ENCODE assay signal across 1 cellular context in genomic region chr15:75136118-75136517, GRCh38.
TF ChIP-seq lines count a peak whose summit lies in the region.

No MANE protein-coding gene starts in this region.

TF ChIP-seq in GM12878, 131 proteins besides CTCF, POLR2A, EP300 and RAD21 (continued from another document):
- TF ChIP-seq CEBPZ (IDR thresholded peaks at IDR 0.05; ENCODE audit: low read depth, low read length): no peak
- no peak for TF ChIP-seq ETV6 (conservative IDR thresholded peaks at IDR 0.05 in 1 of 2, IDR thresholded peaks at IDR 0.05 in 1 of 2; ENCODE audit: borderline replicate concordance in 1 of 2, low read depth in 1 of 2)
- TF ChIP-seq, protein P1, sequence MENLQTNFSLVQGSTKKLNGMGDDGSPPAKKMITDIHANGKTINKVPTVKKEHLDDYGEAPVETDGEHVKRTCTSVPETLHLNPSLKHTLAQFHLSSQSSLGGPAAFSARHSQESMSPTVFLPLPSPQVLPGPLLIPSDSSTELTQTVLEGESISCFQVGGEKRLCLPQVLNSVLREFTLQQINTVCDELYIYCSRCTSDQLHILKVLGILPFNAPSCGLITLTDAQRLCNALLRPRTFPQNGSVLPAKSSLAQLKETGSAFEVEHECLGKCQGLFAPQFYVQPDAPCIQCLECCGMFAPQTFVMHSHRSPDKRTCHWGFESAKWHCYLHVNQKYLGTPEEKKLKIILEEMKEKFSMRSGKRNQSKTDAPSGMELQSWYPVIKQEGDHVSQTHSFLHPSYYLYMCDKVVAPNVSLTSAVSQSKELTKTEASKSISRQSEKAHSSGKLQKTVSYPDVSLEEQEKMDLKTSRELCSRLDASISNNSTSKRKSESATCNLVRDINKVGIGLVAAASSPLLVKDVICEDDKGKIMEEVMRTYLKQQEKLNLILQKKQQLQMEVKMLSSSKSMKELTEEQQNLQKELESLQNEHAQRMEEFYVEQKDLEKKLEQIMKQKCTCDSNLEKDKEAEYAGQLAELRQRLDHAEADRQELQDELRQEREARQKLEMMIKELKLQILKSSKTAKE (IDR thresholded peaks at IDR 0.05; ENCODE audit: low read depth, poor library complexity, severe bottlenecking): peak; percentile 23
- TF ChIP-seq ATF7 (IDR thresholded peaks at IDR 0.05; ENCODE audit: low read depth): 0 out of 2 replicates have a peak, but pooled peaks have one; percentile 36
- no peak for TF ChIP-seq NR2C1 (IDR thresholded peaks at IDR 0.05)
- no peak for TF ChIP-seq SIN3A (IDR thresholded peaks at IDR 0.05; ENCODE audit: low read depth, low read length)
- no peak for TF ChIP-seq TBL1XR1 (IDR thresholded peaks at IDR 0.05; ENCODE audit: low read depth, low read length)
- TF ChIP-seq POU2F2 (IDR thresholded peaks at IDR 0.05; ENCODE audit: borderline replicate concordance, low read depth, low read length): no peak
- TF ChIP-seq HDGF (IDR thresholded peaks at IDR 0.05): no peak
- no peak for TF ChIP-seq RFX5 (IDR thresholded peaks at IDR 0.05; ENCODE audit: low read depth, low read length)
- no peak for TF ChIP-seq SREBF1 (IDR thresholded peaks at IDR 0.05; ENCODE audit: low read length)
- TF ChIP-seq LARP7 (IDR thresholded peaks at IDR 0.05): no peak
- TF ChIP-seq ESRRA (IDR thresholded peaks at IDR 0.05; ENCODE audit: low read length): no peak
- TF ChIP-seq, protein P2, sequence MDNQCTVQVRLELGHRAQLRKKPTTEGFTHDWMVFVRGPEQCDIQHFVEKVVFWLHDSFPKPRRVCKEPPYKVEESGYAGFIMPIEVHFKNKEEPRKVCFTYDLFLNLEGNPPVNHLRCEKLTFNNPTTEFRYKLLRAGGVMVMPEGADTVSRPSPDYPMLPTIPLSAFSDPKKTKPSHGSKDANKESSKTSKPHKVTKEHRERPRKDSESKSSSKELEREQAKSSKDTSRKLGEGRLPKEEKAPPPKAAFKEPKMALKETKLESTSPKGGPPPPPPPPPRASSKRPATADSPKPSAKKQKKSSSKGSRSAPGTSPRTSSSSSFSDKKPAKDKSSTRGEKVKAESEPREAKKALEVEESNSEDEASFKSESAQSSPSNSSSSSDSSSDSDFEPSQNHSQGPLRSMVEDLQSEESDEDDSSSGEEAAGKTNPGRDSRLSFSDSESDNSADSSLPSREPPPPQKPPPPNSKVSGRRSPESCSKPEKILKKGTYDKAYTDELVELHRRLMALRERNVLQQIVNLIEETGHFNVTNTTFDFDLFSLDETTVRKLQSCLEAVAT (IDR thresholded peaks at IDR 0.05): no peak
- TF ChIP-seq NR2F1 (conservative IDR thresholded peaks at IDR 0.05): no peak
- TF ChIP-seq, protein P3, sequence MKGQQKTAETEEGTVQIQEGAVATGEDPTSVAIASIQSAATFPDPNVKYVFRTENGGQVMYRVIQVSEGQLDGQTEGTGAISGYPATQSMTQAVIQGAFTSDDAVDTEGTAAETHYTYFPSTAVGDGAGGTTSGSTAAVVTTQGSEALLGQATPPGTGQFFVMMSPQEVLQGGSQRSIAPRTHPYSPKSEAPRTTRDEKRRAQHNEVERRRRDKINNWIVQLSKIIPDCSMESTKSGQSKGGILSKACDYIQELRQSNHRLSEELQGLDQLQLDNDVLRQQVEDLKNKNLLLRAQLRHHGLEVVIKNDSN (IDR thresholded peaks at IDR 0.05; ENCODE audit: borderline replicate concordance, extremely low read length, insufficient read depth, low read depth, low read length): no peak
- no peak for TF ChIP-seq TCF3 (IDR thresholded peaks at IDR 0.05; ENCODE audit: borderline replicate concordance, insufficient read depth, low read depth, low read length)
- TF ChIP-seq, protein P4, sequence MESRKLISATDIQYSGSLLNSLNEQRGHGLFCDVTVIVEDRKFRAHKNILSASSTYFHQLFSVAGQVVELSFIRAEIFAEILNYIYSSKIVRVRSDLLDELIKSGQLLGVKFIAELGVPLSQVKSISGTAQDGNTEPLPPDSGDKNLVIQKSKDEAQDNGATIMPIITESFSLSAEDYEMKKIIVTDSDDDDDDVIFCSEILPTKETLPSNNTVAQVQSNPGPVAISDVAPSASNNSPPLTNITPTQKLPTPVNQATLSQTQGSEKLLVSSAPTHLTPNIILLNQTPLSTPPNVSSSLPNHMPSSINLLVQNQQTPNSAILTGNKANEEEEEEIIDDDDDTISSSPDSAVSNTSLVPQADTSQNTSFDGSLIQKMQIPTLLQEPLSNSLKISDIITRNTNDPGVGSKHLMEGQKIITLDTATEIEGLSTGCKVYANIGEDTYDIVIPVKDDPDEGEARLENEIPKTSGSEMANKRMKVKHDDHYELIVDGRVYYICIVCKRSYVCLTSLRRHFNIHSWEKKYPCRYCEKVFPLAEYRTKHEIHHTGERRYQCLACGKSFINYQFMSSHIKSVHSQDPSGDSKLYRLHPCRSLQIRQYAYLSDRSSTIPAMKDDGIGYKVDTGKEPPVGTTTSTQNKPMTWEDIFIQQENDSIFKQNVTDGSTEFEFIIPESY (IDR thresholded peaks at IDR 0.05): no peak
- TF ChIP-seq WRNIP1 (IDR thresholded peaks at IDR 0.05; ENCODE audit: borderline replicate concordance, low read depth, low read length): no peak
- no peak for TF ChIP-seq RUNX3 (IDR thresholded peaks at IDR 0.05; ENCODE audit: low read length)
- no peak for TF ChIP-seq MXI1 (IDR thresholded peaks at IDR 0.05; ENCODE audit: low read depth, low read length)
- TF ChIP-seq, protein P5, sequence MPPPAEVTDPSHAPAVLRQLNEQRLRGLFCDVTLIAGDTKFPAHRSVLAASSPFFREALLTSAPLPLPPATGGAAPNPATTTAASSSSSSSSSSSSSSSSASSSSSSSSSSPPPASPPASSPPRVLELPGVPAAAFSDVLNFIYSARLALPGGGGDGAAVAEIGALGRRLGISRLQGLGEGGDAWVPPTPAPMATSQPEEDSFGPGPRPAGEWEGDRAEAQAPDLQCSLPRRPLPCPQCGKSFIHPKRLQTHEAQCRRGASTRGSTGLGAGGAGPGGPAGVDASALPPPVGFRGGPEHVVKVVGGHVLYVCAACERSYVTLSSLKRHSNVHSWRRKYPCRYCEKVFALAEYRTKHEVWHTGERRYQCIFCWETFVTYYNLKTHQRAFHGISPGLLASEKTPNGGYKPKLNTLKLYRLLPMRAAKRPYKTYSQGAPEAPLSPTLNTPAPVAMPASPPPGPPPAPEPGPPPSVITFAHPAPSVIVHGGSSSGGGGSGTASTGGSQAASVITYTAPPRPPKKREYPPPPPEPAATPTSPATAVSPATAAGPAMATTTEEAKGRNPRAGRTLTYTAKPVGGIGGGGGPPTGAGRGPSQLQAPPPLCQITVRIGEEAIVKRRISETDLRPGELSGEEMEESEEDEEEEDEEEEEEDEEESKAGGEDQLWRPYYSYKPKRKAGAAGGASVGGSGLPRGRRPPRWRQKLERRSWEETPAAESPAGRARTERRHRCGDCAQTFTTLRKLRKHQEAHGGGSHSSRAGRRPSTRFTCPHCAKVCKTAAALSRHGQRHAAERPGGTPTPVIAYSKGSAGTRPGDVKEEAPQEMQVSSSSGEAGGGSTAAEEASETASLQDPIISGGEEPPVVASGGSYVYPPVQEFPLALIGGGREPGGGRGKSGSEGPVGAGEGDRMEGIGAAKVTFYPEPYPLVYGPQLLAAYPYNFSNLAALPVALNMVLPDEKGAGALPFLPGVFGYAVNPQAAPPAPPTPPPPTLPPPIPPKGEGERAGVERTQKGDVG (CRISPR knock-in tag; IDR thresholded peaks at IDR 0.05): no peak
- TF ChIP-seq JUNB (IDR thresholded peaks at IDR 0.05): no peak
- no peak for TF ChIP-seq MYC (IDR thresholded peaks at IDR 0.05; ENCODE audit: insufficient read depth, insufficient read length, insufficient replicate concordance, low read length, severe bottlenecking)
- TF ChIP-seq STAT1 (conservative IDR thresholded peaks at IDR 0.05): no peak
- no peak for TF ChIP-seq RAD51 (IDR thresholded peaks at IDR 0.05)
- TF ChIP-seq SMAD5 (IDR thresholded peaks at IDR 0.05; ENCODE audit: low read depth): no peak
- peak; percentile 30; the same call in 1 of the 2 replicates for TF ChIP-seq IKZF1 (conservative IDR thresholded peaks at IDR 0.05)
- no peak for TF ChIP-seq PBX3 (IDR thresholded peaks at IDR 0.05; ENCODE audit: insufficient replicate concordance, low read depth, low read length)
- no peak for TF ChIP-seq ATF2 (IDR thresholded peaks at IDR 0.05; ENCODE audit: low read length)
- TF ChIP-seq, protein P6, sequence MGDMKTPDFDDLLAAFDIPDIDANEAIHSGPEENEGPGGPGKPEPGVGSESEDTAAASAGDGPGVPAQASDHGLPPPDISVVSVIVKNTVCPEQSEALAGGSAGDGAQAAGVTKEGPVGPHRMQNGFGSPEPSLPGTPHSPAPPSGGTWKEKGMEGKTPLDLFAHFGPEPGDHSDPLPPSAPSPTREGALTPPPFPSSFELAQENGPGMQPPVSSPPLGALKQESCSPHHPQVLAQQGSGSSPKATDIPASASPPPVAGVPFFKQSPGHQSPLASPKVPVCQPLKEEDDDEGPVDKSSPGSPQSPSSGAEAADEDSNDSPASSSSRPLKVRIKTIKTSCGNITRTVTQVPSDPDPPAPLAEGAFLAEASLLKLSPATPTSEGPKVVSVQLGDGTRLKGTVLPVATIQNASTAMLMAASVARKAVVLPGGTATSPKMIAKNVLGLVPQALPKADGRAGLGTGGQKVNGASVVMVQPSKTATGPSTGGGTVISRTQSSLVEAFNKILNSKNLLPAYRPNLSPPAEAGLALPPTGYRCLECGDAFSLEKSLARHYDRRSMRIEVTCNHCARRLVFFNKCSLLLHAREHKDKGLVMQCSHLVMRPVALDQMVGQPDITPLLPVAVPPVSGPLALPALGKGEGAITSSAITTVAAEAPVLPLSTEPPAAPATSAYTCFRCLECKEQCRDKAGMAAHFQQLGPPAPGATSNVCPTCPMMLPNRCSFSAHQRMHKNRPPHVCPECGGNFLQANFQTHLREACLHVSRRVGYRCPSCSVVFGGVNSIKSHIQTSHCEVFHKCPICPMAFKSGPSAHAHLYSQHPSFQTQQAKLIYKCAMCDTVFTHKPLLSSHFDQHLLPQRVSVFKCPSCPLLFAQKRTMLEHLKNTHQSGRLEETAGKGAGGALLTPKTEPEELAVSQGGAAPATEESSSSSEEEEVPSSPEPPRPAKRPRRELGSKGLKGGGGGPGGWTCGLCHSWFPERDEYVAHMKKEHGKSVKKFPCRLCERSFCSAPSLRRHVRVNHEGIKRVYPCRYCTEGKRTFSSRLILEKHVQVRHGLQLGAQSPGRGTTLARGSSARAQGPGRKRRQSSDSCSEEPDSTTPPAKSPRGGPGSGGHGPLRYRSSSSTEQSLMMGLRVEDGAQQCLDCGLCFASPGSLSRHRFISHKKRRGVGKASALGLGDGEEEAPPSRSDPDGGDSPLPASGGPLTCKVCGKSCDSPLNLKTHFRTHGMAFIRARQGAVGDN (IDR thresholded peaks at IDR 0.05): no peak
- no peak for TF ChIP-seq BMI1 (IDR thresholded peaks at IDR 0.05; ENCODE audit: borderline replicate concordance)
- TF ChIP-seq CREM (IDR thresholded peaks at IDR 0.05; ENCODE audit: low read depth): no peak
- no peak for TF ChIP-seq CBX3 (IDR thresholded peaks at IDR 0.05; ENCODE audit: borderline replicate concordance, low read depth)
- TF ChIP-seq BCL11A (IDR thresholded peaks at IDR 0.05; ENCODE audit: low read depth, low read length): peak; percentile 24; the same call in 1 of the 2 replicates
- peak; percentile 35; the same call in 1 of the 2 replicates for TF ChIP-seq NBN (IDR thresholded peaks at IDR 0.05)
- TF ChIP-seq KAT2A (conservative IDR thresholded peaks at IDR 0.05; ENCODE audit: control insufficient read depth, low read depth, low read length): no peak
- peak; percentile 56; the same call in 1 of the 2 replicates for TF ChIP-seq SPI1 (IDR thresholded peaks at IDR 0.05; ENCODE audit: borderline replicate concordance, insufficient read depth, low read depth, low read length)
- TF ChIP-seq ZSCAN29 (IDR thresholded peaks at IDR 0.05): no peak
